Comparison of ENCODE assay signal across 1 cellular context in genomic region chr22:37803195-37803635, GRCh38.
TF ChIP-seq lines count a peak whose summit lies in the region.

No MANE protein-coding gene starts in this region.

TF ChIP-seq in K562, 482 proteins besides CTCF, POLR2A, EP300 and RAD21 (continued from another document and continues in another):
- TF ChIP-seq, protein P1, sequence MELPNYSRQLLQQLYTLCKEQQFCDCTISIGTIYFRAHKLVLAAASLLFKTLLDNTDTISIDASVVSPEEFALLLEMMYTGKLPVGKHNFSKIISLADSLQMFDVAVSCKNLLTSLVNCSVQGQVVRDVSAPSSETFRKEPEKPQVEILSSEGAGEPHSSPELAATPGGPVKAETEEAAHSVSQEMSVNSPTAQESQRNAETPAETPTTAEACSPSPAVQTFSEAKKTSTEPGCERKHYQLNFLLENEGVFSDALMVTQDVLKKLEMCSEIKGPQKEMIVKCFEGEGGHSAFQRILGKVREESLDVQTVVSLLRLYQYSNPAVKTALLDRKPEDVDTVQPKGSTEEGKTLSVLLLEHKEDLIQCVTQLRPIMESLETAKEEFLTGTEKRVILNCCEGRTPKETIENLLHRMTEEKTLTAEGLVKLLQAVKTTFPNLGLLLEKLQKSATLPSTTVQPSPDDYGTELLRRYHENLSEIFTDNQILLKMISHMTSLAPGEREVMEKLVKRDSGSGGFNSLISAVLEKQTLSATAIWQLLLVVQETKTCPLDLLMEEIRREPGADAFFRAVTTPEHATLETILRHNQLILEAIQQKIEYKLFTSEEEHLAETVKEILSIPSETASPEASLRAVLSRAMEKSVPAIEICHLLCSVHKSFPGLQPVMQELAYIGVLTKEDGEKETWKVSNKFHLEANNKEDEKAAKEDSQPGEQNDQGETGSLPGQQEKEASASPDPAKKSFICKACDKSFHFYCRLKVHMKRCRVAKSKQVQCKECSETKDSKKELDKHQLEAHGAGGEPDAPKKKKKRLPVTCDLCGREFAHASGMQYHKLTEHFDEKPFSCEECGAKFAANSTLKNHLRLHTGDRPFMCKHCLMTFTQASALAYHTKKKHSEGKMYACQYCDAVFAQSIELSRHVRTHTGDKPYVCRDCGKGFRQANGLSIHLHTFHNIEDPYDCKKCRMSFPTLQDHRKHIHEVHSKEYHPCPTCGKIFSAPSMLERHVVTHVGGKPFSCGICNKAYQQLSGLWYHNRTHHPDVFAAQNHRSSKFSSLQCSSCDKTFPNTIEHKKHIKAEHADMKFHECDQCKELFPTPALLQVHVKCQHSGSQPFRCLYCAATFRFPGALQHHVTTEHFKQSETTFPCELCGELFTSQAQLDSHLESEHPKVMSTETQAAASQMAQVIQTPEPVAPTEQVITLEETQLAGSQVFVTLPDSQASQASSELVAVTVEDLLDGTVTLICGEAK (IDR thresholded peaks at IDR 0.05): no peak
- TF ChIP-seq, protein P1 (CRISPR knock-in tag; IDR thresholded peaks at IDR 0.05): no peak
- TF ChIP-seq CAMTA2 (CRISPR knock-in tag; conservative IDR thresholded peaks at IDR 0.05) (no peak), UBTF (IDR thresholded peaks at IDR 0.05; ENCODE audit: borderline replicate concordance in 1 of 2, low read depth in 2 of 2, low read length in 2 of 2) (no peak), MAFK (IDR thresholded peaks at IDR 0.05; ENCODE audit: low read length) (no peak), IRF2 (CRISPR knock-in tag; IDR thresholded peaks at IDR 0.05) (no peak), CHD4 (IDR thresholded peaks at IDR 0.05; ENCODE audit: insufficient read depth, insufficient replicate concordance, low read depth, low read length, poor library complexity, severe bottlenecking) (no peak), CSDE1 (IDR thresholded peaks at IDR 0.05) (no peak), TARDBP (IDR thresholded peaks at IDR 0.05) (no peak; the same call in 1 of the 2 replicates), ZNF644 (tag; IDR thresholded peaks at IDR 0.05; ENCODE audit: low read depth) (peak; percentile 43; the same call in 1 of the 2 replicates), MEF2D (tag; conservative IDR thresholded peaks at IDR 0.05; ENCODE audit: low read depth) (0 out of 2 replicates have a peak, but pooled peaks have one; percentile 15), E2F6 (IDR thresholded peaks at IDR 0.05; ENCODE audit: borderline replicate concordance in 1 of 2, extremely low read depth in 1 of 2, insufficient read depth in 1 of 2, insufficient read length in 1 of 2, low read depth in 1 of 2, low read length in 1 of 2, poor library complexity in 1 of 2, severe bottlenecking in 1 of 2) (no peak), ESRRA (IDR thresholded peaks at IDR 0.05; ENCODE audit: borderline replicate concordance, low read depth) (peak; percentile 95), CREM (IDR thresholded peaks at IDR 0.05; ENCODE audit: low read depth) (peak; percentile 74), ZNF436 (CRISPR knock-in tag; IDR thresholded peaks at IDR 0.05) (no peak), E2F8 (IDR thresholded peaks at IDR 0.05; ENCODE audit: low read depth, partially characterized antibody) (peak; percentile 63), ELK3 (CRISPR knock-in tag; IDR thresholded peaks at IDR 0.05) (no peak), MAFF (IDR thresholded peaks at IDR 0.05; ENCODE audit: low read length) (no peak), ZBTB7A (IDR thresholded peaks at IDR 0.05; ENCODE audit: borderline replicate concordance, control insufficient read depth, low read depth, low read length) (no peak), SMAD3 (CRISPR knock-in tag; conservative IDR thresholded peaks at IDR 0.05) (no peak), TEAD4 (IDR thresholded peaks at IDR 0.05; ENCODE audit: low read length) (peak; percentile 92), TEAD4 (CRISPR knock-in tag; IDR thresholded peaks at IDR 0.05; ENCODE audit: borderline replicate concordance) (no peak), NFE2 (IDR thresholded peaks at IDR 0.05; ENCODE audit: low read depth) (no peak), ELK1 (CRISPR knock-in tag; IDR thresholded peaks at IDR 0.05) (no peak), FOXA1 (IDR thresholded peaks at IDR 0.05; ENCODE audit: borderline replicate concordance) (no peak), RHOXF2B (CRISPR knock-in tag; conservative IDR thresholded peaks at IDR 0.05) (no peak), TGIF2 (CRISPR knock-in tag; IDR thresholded peaks at IDR 0.05) (no peak)
- TF ChIP-seq, protein P2, sequence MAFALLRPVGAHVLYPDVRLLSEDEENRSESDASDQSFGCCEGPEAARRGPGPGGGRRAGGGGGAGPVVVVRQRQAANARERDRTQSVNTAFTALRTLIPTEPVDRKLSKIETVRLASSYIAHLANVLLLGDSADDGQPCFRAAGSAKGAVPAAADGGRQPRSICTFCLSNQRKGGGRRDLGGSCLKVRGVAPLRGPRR (CRISPR knock-in tag; IDR thresholded peaks at IDR 0.05): no peak
- TF ChIP-seq, protein P3, sequence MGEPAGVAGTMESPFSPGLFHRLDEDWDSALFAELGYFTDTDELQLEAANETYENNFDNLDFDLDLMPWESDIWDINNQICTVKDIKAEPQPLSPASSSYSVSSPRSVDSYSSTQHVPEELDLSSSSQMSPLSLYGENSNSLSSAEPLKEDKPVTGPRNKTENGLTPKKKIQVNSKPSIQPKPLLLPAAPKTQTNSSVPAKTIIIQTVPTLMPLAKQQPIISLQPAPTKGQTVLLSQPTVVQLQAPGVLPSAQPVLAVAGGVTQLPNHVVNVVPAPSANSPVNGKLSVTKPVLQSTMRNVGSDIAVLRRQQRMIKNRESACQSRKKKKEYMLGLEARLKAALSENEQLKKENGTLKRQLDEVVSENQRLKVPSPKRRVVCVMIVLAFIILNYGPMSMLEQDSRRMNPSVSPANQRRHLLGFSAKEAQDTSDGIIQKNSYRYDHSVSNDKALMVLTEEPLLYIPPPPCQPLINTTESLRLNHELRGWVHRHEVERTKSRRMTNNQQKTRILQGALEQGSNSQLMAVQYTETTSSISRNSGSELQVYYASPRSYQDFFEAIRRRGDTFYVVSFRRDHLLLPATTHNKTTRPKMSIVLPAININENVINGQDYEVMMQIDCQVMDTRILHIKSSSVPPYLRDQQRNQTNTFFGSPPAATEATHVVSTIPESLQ (CRISPR knock-in tag; IDR thresholded peaks at IDR 0.05): no peak
- TF ChIP-seq, protein P4, sequence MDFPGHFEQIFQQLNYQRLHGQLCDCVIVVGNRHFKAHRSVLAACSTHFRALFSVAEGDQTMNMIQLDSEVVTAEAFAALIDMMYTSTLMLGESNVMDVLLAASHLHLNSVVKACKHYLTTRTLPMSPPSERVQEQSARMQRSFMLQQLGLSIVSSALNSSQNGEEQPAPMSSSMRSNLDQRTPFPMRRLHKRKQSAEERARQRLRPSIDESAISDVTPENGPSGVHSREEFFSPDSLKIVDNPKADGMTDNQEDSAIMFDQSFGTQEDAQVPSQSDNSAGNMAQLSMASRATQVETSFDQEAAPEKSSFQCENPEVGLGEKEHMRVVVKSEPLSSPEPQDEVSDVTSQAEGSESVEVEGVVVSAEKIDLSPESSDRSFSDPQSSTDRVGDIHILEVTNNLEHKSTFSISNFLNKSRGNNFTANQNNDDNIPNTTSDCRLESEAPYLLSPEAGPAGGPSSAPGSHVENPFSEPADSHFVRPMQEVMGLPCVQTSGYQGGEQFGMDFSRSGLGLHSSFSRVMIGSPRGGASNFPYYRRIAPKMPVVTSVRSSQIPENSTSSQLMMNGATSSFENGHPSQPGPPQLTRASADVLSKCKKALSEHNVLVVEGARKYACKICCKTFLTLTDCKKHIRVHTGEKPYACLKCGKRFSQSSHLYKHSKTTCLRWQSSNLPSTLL (IDR thresholded peaks at IDR 0.05): no peak
